In genomic region chr16:16185095-16185494, GRCh38 we compare ENCODE assay signal across 28 cellular contexts. TPM values are rescaled to one million over a fixed set of nuclear protein-coding genes. Genes with fewer than 3 reads are reported as not detected.
"Had no signal": no experiment of that assay in that cellular context is flagged by ENCODE, and none has a peak within 500 bp of the region (broad histone marks: within the 10 kb centered on the region; RNA-seq: fewer than 3 reads in every experiment).

No MANE protein-coding gene starts in this region.

- H3K27me3 ChIP-seq: colonic mucosa, esophagus muscularis mucosa, foreskin keratinocyte, gastrocnemius medialis, gastroesophageal sphincter, heart right ventricle had no signal

- H3K27ac Mint-ChIP-seq: dendritic cell treated with granulocyte-macrophage colony-stimulating factor and Interleukin-4, amounts not matched to agents 40 ng/mL and 50 ng/mL, for 4 days; effector memory CD8-positive, alpha-beta T cell; endodermal cell had no signal

- H3K27me3 Mint-ChIP-seq: dendritic cell treated with granulocyte-macrophage colony-stimulating factor and Interleukin-4, amounts not matched to agents 40 ng/mL and 50 ng/mL, for 4 days had no signal

- H3K27ac ChIP-seq: colonic mucosa, coronary artery, dorsolateral prefrontal cortex, epithelial cell of prostate, esophagus muscularis mucosa, esophagus squamous epithelium, foreskin keratinocyte, gastrocnemius medialis, gastroesophageal sphincter, heart left ventricle, heart right ventricle had no signal

- H3K4me3 Mint-ChIP-seq: dendritic cell treated with granulocyte-macrophage colony-stimulating factor and Interleukin-4, amounts not matched to agents 40 ng/mL and 50 ng/mL, for 4 days; effector memory CD8-positive, alpha-beta T cell; endodermal cell had no signal

- H3K9me3 ChIP-seq: colonic mucosa, esophagus muscularis mucosa, esophagus squamous epithelium, gastrocnemius medialis, gastroesophageal sphincter, heart left ventricle, heart right ventricle had no signal

- FAIRE-seq: colon, endometrium, endothelial cell of umbilical vein, frontal cortex had no signal

- H3K4me1 ChIP-seq: colonic mucosa, esophagus muscularis mucosa, esophagus squamous epithelium, foreskin keratinocyte, gastrocnemius medialis, gastroesophageal sphincter, heart left ventricle, heart right ventricle had no signal

- H3K36me3 ChIP-seq: colonic mucosa, esophagus muscularis mucosa, esophagus squamous epithelium, gastrocnemius medialis, gastroesophageal sphincter, heart left ventricle, heart right ventricle had no signal

- H3K4me3 ChIP-seq: colonic mucosa, coronary artery, dorsolateral prefrontal cortex, esophagus muscularis mucosa, esophagus squamous epithelium, gastrocnemius medialis, gastroesophageal sphincter, heart left ventricle, heart right ventricle had no signal

- ATAC-seq: effector memory CD8-positive, alpha-beta T cell; foreskin keratinocyte; gastrocnemius medialis; gastroesophageal sphincter; heart left ventricle; heart right ventricle had no signal

- H3K9me3 Mint-ChIP-seq: dendritic cell treated with granulocyte-macrophage colony-stimulating factor and Interleukin-4, amounts not matched to agents 40 ng/mL and 50 ng/mL, for 4 days; effector memory CD8-positive, alpha-beta T cell had no signal

- DNase-seq: colonic mucosa; cortex of kidney; dermis blood vessel endothelial cell; dorsolateral prefrontal cortex; effector CD4-positive, alpha-beta T cell; effector CD8-positive, alpha-beta T cell; effector memory CD4-positive, alpha-beta T cell; effector memory CD8-positive, alpha-beta T cell; endodermal cell; erythroblast; esophagus squamous epithelium; foreskin fibroblast; foreskin keratinocyte; foreskin melanocyte; gastrocnemius medialis; glutamatergic neuron; head of caudate nucleus; heart right ventricle had no signal

RNA-seq across cellular contexts. Expression of gene ABCC6, which starts 38.2 kb away (rescaled TPM):
- total RNA-seq: foreskin keratinocyte had no signal
